ENCODE assay signal across 1 cellular context in the genomic region with DNA sequence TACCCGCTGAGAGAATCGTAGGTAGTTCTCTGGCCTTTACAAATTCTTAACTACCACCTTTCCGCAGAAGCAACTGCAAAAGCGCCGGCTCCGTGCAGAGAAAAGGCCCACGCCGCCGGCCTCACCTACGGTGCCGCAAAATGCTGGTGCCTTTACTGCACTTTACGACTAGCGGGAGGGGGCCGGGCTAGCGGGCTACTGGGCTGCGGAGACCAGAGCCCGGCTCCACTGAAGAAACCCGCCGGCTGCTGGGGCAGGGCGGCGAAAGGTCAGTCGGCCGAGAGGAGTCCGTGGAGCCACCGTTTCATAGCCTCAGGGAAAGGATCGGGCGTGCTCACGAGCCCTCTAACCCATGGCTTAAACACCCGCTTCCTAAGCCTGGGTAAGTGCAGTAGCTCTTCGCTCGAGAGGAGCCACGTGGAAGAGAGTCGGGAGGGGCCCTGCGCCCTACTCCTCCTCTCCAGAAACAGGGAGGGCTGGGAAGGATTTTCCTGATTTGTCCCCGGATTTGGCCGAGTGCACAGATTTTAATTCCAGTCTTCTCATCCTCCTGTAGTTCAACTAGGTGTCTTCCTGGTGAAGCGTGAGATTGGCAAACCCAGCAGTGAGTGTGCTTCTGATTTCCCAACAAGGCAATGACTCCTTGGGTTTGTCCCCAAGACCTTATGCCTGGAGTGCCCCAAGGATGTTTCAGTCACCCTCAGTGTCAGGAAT.
A peak's percentile ranks its signal among the peaks of the same experiment; 100 is the strongest.
TF ChIP-seq lines count a peak whose summit lies in the region.

Gene DPH5, minus strand, starts transcription at position 105 of the 714 bp plus-strand sequence. CDS start 341 bp downstream, outside the sequence.

TF ChIP-seq in K562, 482 proteins besides CTCF, POLR2A, EP300 and RAD21 (continued from another document):
- TF ChIP-seq, protein P1, sequence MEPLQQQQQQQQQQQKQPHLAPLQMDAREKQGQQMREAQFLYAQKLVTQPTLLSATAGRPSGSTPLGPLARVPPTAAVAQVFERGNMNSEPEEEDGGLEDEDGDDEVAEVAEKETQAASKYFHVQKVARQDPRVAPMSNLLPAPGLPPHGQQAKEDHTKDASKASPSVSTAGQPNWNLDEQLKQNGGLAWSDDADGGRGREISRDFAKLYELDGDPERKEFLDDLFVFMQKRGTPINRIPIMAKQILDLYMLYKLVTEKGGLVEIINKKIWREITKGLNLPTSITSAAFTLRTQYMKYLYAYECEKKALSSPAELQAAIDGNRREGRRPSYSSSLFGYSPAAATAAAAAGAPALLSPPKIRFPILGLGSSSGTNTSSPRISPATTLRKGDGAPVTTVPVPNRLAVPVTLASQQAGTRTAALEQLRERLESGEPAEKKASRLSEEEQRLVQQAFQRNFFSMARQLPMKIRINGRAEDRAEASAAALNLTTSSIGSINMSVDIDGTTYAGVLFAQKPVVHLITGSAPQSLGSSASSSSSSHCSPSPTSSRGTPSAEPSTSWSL (CRISPR knock-in tag; IDR thresholded peaks at IDR 0.05; ENCODE audit: borderline replicate concordance) = no peak
- no peak for TF ChIP-seq BRD9 (IDR thresholded peaks at IDR 0.05; ENCODE audit: low read depth, partially characterized antibody)
- peak; percentile 25; the same call in 1 of the 2 replicates for TF ChIP-seq PREB (CRISPR knock-in tag; IDR thresholded peaks at IDR 0.05)
- no peak for TF ChIP-seq SAFB (IDR thresholded peaks at IDR 0.05; ENCODE audit: borderline replicate concordance, low read depth, low read length)
- peak; percentile 58; the same call in 1 of the 2 replicates for TF ChIP-seq FOSL1 (tag; conservative IDR thresholded peaks at IDR 0.05)
- TF ChIP-seq, protein P2, sequence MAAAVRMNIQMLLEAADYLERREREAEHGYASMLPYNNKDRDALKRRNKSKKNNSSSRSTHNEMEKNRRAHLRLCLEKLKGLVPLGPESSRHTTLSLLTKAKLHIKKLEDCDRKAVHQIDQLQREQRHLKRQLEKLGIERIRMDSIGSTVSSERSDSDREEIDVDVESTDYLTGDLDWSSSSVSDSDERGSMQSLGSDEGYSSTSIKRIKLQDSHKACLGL (CRISPR knock-in tag; IDR thresholded peaks at IDR 0.05; ENCODE audit: borderline replicate concordance, poor library complexity, severe bottlenecking) = no peak
- TF ChIP-seq GABPB1 (CRISPR knock-in tag; IDR thresholded peaks at IDR 0.05) = peak; percentile 56; the same call in 1 of the 2 replicates
- TF ChIP-seq SNIP1 (IDR thresholded peaks at IDR 0.05; ENCODE audit: low read depth) = no peak
- TF ChIP-seq GTF2F1 (IDR thresholded peaks at IDR 0.05; ENCODE audit: low read depth, low read length) = 0 out of 2 replicates have a peak, but pooled peaks have one; percentile 56
